Comparison of ENCODE assay signal across 8 cellular contexts in genomic region chr2:238288650-238289573, GRCh38. TPM values are rescaled to one million over a fixed set of nuclear protein-coding genes. Genes with fewer than 3 reads are reported as not detected.
DNase-seq lines count a peak whose midpoint lies in the region; ATAC-seq, FAIRE-seq and TF ChIP-seq lines count a peak whose summit lies in the region.

No MANE protein-coding gene starts in this region.

- no peak overlapping the region for H4K5ac ChIP-seq in H1 (ENCODE audit: insufficient read length, low read depth, low read length)
- no peak overlapping the region for H4K5ac ChIP-seq in mesendoderm (ENCODE audit: low read length)

- FAIRE-seq in H1 (lab: Jason Lieb, UNC), result no peak

- H3K4me3 ChIP-seq in H1 (ENCODE audit: extremely low read depth in 1 of 4, insufficient read depth in 2 of 4, low read depth in 3 of 4, low read length in 4 of 4) (peak overlapping the region; percentile 72 to 84 (median 77)), mesendoderm (ENCODE audit: low read length) (peak overlapping the region; percentile 44)

- peaks cover 0 to 10% (median 2%) of the 10 kb centered on the region in 4 experiments; a peak in 2 of 7 replicates for H3K27me3 ChIP-seq in H1 (replicated peaks in 1 of 4; ENCODE audit: control insufficient read depth in 3 of 4, extremely low read depth in 1 of 4, insufficient read depth in 3 of 4, low read length in 3 of 4)
- no peaks in the 10 kb centered on the region for H3K27me3 ChIP-seq in mesendoderm (ENCODE audit: insufficient read depth, low read length, poor library complexity)

- H2BK15ac ChIP-seq in H1 (ENCODE audit: low read length) (no peak overlapping the region), mesendoderm (replicated peaks; ENCODE audit: low read depth) (no peak overlapping the region)

- H2BK120ac ChIP-seq in H1 (replicated peaks; ENCODE audit: low read depth, low read length) (no peak overlapping the region), mesendoderm (ENCODE audit: low read depth, low read length) (no peak overlapping the region)

- no peak overlapping the region for H2BK20ac ChIP-seq in H1 (ENCODE audit: low read length)

- no peaks in the 10 kb centered on the region; the same call in 1 of the 2 replicates for H3K79me1 ChIP-seq in H1 (ENCODE audit: low read depth, low read length)
- peaks cover 4% of the 10 kb centered on the region for H3K79me1 ChIP-seq in mesendoderm (ENCODE audit: low read length)

- peaks cover 7 to 25% (median 18%) of the 10 kb centered on the region in 4 experiments for H3K4me1 ChIP-seq in H1 (replicated peaks in 1 of 4; ENCODE audit: control insufficient read depth in 3 of 4, insufficient read depth in 4 of 4, low read length in 3 of 4)
- H3K4me1 ChIP-seq in mesendoderm (ENCODE audit: control insufficient read depth, low read depth, low read length), result peaks cover 14% of the 10 kb centered on the region

- H3K4me2 ChIP-seq in H1 (ENCODE audit: insufficient read depth in 1 of 2, low read depth in 2 of 2, low read length in 2 of 2) (peak overlapping the region; percentile 80 to 100), mesendoderm (ENCODE audit: low read length) (peak overlapping the region; percentile 66)

- H3K56ac ChIP-seq in H1 (replicated peaks; ENCODE audit: insufficient read length, low read depth, low read length), result no peak overlapping the region
- peak overlapping the region; percentile 83 for H3K56ac ChIP-seq in mesendoderm (ENCODE audit: low read length)

- no peak overlapping the region for H3K23ac ChIP-seq in H1 (ENCODE audit: insufficient read length)
- H3K23ac ChIP-seq in mesendoderm (ENCODE audit: low read length), result no peak overlapping the region

- TF ChIP-seq POLR2A in H1 (IDR thresholded peaks at IDR 0.05; ENCODE audit: control extremely low read depth in 1 of 2, low read depth in 2 of 2, low read length in 2 of 2), result no peak; a peak in 1 of 3 replicates

- POLR2A ChIA-PET in H1 (lab: Charles Lee; ENCODE audit: partially characterized antibody), result interaction anchor here (0.8 to 2.9 kb wide), 15 partner anchors 9 to 121 kb away, joined by 3 to 15 read pairs (median 4); partner anchors contain the start of genes HES6 and ILKAP

- H2AK5ac ChIP-seq in H1 (ENCODE audit: low read depth, low read length) (no peak overlapping the region), mesendoderm (ENCODE audit: low read length) (no peak overlapping the region)

- H4K8ac ChIP-seq in H1 (ENCODE audit: extremely low read depth, insufficient read depth, low read length) (no peak overlapping the region; the same call in 1 of the 2 replicates), mesendoderm (ENCODE audit: low read depth, low read length) (no peak overlapping the region)

- H3K9me3 ChIP-seq in H1 (ENCODE audit: insufficient read depth in 2 of 2, low read depth in 1 of 2, low read length in 1 of 2), result no peaks in the 10 kb centered on the region

- peak; percentile 83 for ATAC-seq in GM19468 (IDR thresholded peaks at IDR 0.05; ENCODE audit: extremely low read depth, unreplicated experiment)

- 4% methylated on average over 70 of the region's 108 CpGs; no CpG with 5 or more reads in 1 of the 2 experiments for WGBS in H1 (ENCODE audit: extremely low coverage in 1 of 2, insufficient coverage in 1 of 2, insufficient read length in 1 of 2, insufficient replicate concordance in 2 of 2, low coverage in 1 of 2, low lambda C conversion rate in 2 of 2, missing lambda C conversion rate in 1 of 2), 2 experiments
- no CpG with 5 or more reads among the region's 108 CpGs for WGBS in mesendoderm (ENCODE audit: extremely low coverage, insufficient coverage, low lambda C conversion rate)

- peak overlapping the region in 3 of 4 experiments; percentile 70 to 86 (median 82); a peak in 5 of 7 replicates for H3K9ac ChIP-seq in H1 (replicated peaks in 1 of 4; ENCODE audit: extremely low read depth in 1 of 4, low read depth in 3 of 4, low read length in 3 of 4)
- H3K9ac ChIP-seq in mesendoderm (ENCODE audit: low read length), result peak overlapping the region; percentile 69

- DNase-seq in COLO829 (ENCODE audit: low spot score) (peak; percentile 92), HS-5 (ENCODE audit: low read depth) (peak; percentile 94), NK-92 (lab: John Stamatoyannopoulos, UW; ENCODE audit: unreplicated experiment) (peak; percentile 89), H1 (ENCODE audit: low read depth in 1 of 2, low spot score in 2 of 2) (peak; percentile 98), mesendoderm (peak; percentile 100)
- peak; percentile 93 to 95 for DNase-seq in activated CD8-positive, alpha-beta memory T cell treated with anti-CD3 and anti-CD28 coated beads for 4 hours (ENCODE audit: low read depth in 2 of 2)
- DNase-seq in stimulated activated CD8-positive, alpha-beta memory T cell treated with anti-CD3 and anti-CD28 coated beads, Interleukin-15, amount 100 ng/mL, for 1 hour (ENCODE audit: low read depth), result peak; percentile 90

- peaks cover 1 to 5% of the 10 kb centered on the region in 2 experiments for H4K20me1 ChIP-seq in H1 (replicated peaks in 1 of 2; ENCODE audit: control insufficient read depth in 1 of 2, insufficient read depth in 2 of 2, low read length in 2 of 2)

- no peak overlapping the region for H3K4ac ChIP-seq in H1 (replicated peaks; ENCODE audit: insufficient read length, low read depth, low read length)
- H3K4ac ChIP-seq in mesendoderm (ENCODE audit: low read depth, low read length), result no peak overlapping the region

- H2AFZ ChIP-seq in H1 (ENCODE audit: low read length), result peak overlapping the region; percentile 63; the same call in 1 of the 2 replicates

- H2BK12ac ChIP-seq in H1 (ENCODE audit: low read depth, low read length), result no peak overlapping the region

- no peak overlapping the region for H4K91ac ChIP-seq in H1 (replicated peaks; ENCODE audit: insufficient read length, low read length)

- H3K79me2 ChIP-seq in H1 (ENCODE audit: control insufficient read depth in 1 of 2, insufficient read depth in 2 of 2, low read length in 2 of 2) (peaks cover 0 to 2% of the 10 kb centered on the region in 2 experiments; a peak in 1 of 4 replicates), mesendoderm (ENCODE audit: control insufficient read depth, insufficient read depth, low read length) (peaks cover 2% of the 10 kb centered on the region)

- no peaks in the 10 kb centered on the region for H3K36me3 ChIP-seq in H1 (ENCODE audit: control insufficient read depth in 2 of 4, insufficient read depth in 4 of 4, low read length in 3 of 4)
- no peaks in the 10 kb centered on the region for H3K36me3 ChIP-seq in mesendoderm (ENCODE audit: control insufficient read depth, insufficient read depth, low read length)

- no peak overlapping the region for H3K18ac ChIP-seq in H1 (ENCODE audit: extremely low read depth, low read length)
- no peak overlapping the region for H3K18ac ChIP-seq in mesendoderm (ENCODE audit: low read length)

- peak in 2 of 3 experiments; percentile 35 to 37; a peak in 2 of 4 replicates for TF ChIP-seq CTCF in H1 (IDR thresholded peaks at IDR 0.05; ENCODE audit: control extremely low read depth in 1 of 3, insufficient read depth in 1 of 3, low read depth in 1 of 3, low read length in 3 of 3)

- TF ChIP-seq EP300 in H1 (IDR thresholded peaks at IDR 0.05; ENCODE audit: borderline replicate concordance in 1 of 2, low read depth in 2 of 2, low read length in 2 of 2), result peak in 1 of 2 experiments; percentile 97; a peak in 2 of 3 replicates

- H2BK5ac ChIP-seq in H1 (ENCODE audit: low read depth, low read length), result no peak overlapping the region
- H2BK5ac ChIP-seq in mesendoderm (ENCODE audit: low read length), result no peak overlapping the region

- no peak overlapping the region for H3K14ac ChIP-seq in H1 (ENCODE audit: insufficient read length)

- H3K27ac ChIP-seq in H1 (ENCODE audit: low read depth, low read length) (no peak overlapping the region), mesendoderm (ENCODE audit: low read depth, low read length) (peak overlapping the region; percentile 64)

- no peak for TF ChIP-seq RAD21 in H1 (IDR thresholded peaks at IDR 0.05 in 1 of 2, conservative IDR thresholded peaks at IDR 0.05 in 1 of 2; ENCODE audit: low read depth in 2 of 2, low read length in 2 of 2)

- CTCF ChIA-PET in H1 (lab: Charles Lee; ENCODE audit: partially characterized antibody), result interaction anchor here (1.0 to 4.4 kb wide), 11 partner anchors 9 to 129 kb away, joined by 3 to 40 read pairs (median 5); no protein-coding TSS in a partner anchor

- H3K23me2 ChIP-seq in H1 (ENCODE audit: low read depth, low read length), result peaks cover 12% of the 10 kb centered on the region

RNA-seq across cellular contexts. Expression of gene PER2, which starts 0.5 kb away (rescaled TPM):
- 5.5 TPM in 2 replicates for total RNA-seq in H1 (2021; fragmentation: NEBNext Ultra II Directional; extraction: Animal tissue kit (Norgen Biotek cat#: 25700))
- 0.91 and 0.99 TPM in 2 replicates for polyA plus RNA-seq in H1 (2011; rRNA removed)
- 0.78 TPM for polyA plus RNA-seq in H1 (2011; cell fraction: cytosol; rRNA removed)
- polyA plus RNA-seq in H1 (2011; cell fraction: nucleus; rRNA removed), result 2.3 TPM
- polyA plus RNA-seq in H1 (2012, experiment 1 of 2), result 2.0 to 2.9 TPM (median 2.3 TPM) in 4 replicates
- polyA plus RNA-seq in H1 (2012, experiment 2 of 2), result 0.73 TPM
- polyA plus RNA-seq in H1 (2013, experiment 1 of 2), result 1.5 TPM
- polyA plus RNA-seq in H1 (2013, experiment 2 of 2), result 1.6 TPM
- 4.9 and 7.3 TPM in 2 replicates for polyA minus RNA-seq in H1 (2011; rRNA and poly(A)+ RNA removed)
- 3.7 TPM for polyA minus RNA-seq in H1 (2011; cell fraction: cytosol; rRNA and poly(A)+ RNA removed)
- 7.2 TPM for polyA minus RNA-seq in H1 (2011; cell fraction: nucleus; rRNA and poly(A)+ RNA removed)
- polyA plus RNA-seq in mesendoderm (2013, experiment 1 of 2), result 2.2 TPM
- polyA plus RNA-seq in mesendoderm (2013, experiment 2 of 2), result 2.0 TPM

RNA-seq across cellular contexts. Expression of gene TRAF3IP1, which starts 31.4 kb away (rescaled TPM):
- total RNA-seq in H1 (2021; fragmentation: NEBNext Ultra II Directional; extraction: Animal tissue kit (Norgen Biotek cat#: 25700)), result 15.9 and 17.5 TPM in 2 replicates
- polyA plus RNA-seq in H1 (2011; rRNA removed), result 2.3 and 2.8 TPM in 2 replicates
- polyA plus RNA-seq in H1 (2011; cell fraction: cytosol; rRNA removed), result 4.4 TPM
- polyA plus RNA-seq in H1 (2011; cell fraction: nucleus; rRNA removed), result 2.4 TPM
- 10.7 to 16.8 TPM (median 13.9 TPM) in 4 replicates for polyA plus RNA-seq in H1 (2012, experiment 1 of 2)
- polyA plus RNA-seq in H1 (2012, experiment 2 of 2), result 0.98 TPM
- polyA plus RNA-seq in H1 (2013, experiment 1 of 2), result 9.9 TPM
- 8.7 TPM for polyA plus RNA-seq in H1 (2013, experiment 2 of 2)
- 3.5 and 8.0 TPM in 2 replicates for polyA minus RNA-seq in H1 (2011; rRNA and poly(A)+ RNA removed)
- 6.5 TPM for polyA minus RNA-seq in H1 (2011; cell fraction: cytosol; rRNA and poly(A)+ RNA removed)
- 4.1 TPM for polyA minus RNA-seq in H1 (2011; cell fraction: nucleus; rRNA and poly(A)+ RNA removed)
- 11.7 TPM for polyA plus RNA-seq in mesendoderm (2013, experiment 1 of 2)
- 12.0 TPM for polyA plus RNA-seq in mesendoderm (2013, experiment 2 of 2)

RNA-seq across cellular contexts. Expression of gene HES6, which starts 49.1 kb away (rescaled TPM):
- 35.2 and 36.3 TPM in 2 replicates for total RNA-seq in H1 (2021; fragmentation: NEBNext Ultra II Directional; extraction: Animal tissue kit (Norgen Biotek cat#: 25700))
- 32.6 and 58.9 TPM in 2 replicates for polyA plus RNA-seq in H1 (2011; rRNA removed)
- 46.1 TPM for polyA plus RNA-seq in H1 (2011; cell fraction: cytosol; rRNA removed)
- 114 TPM for polyA plus RNA-seq in H1 (2011; cell fraction: nucleus; rRNA removed)
- polyA plus RNA-seq in H1 (2012, experiment 1 of 2), result 23.0 to 32.3 TPM (median 28.2 TPM) in 4 replicates
- 22.4 TPM for polyA plus RNA-seq in H1 (2012, experiment 2 of 2)
- 34.8 TPM for polyA plus RNA-seq in H1 (2013, experiment 1 of 2)
- 33.0 TPM for polyA plus RNA-seq in H1 (2013, experiment 2 of 2)
- 2.3 and 2.4 TPM in 2 replicates for polyA minus RNA-seq in H1 (2011; rRNA and poly(A)+ RNA removed)
- polyA minus RNA-seq in H1 (2011; cell fraction: cytosol; rRNA and poly(A)+ RNA removed), result 13.8 TPM
- 35.0 TPM for polyA minus RNA-seq in H1 (2011; cell fraction: nucleus; rRNA and poly(A)+ RNA removed)
- 14.7 TPM for polyA plus RNA-seq in mesendoderm (2013, experiment 1 of 2)
- 14.6 TPM for polyA plus RNA-seq in mesendoderm (2013, experiment 2 of 2)
